In genomic region chr19:33794578-33795369, GRCh38 we compare ENCODE assay signal across 8 cellular contexts. TPM values are rescaled to one million over a fixed set of nuclear protein-coding genes. Genes with fewer than 3 reads are reported as not detected.
DNase-seq lines count a peak whose midpoint lies in the region; ATAC-seq and TF ChIP-seq lines count a peak whose summit lies in the region.

No MANE protein-coding gene starts in this region.

- H3K4me3 ChIP-seq in CD4-positive, CD25-positive, alpha-beta regulatory T cell (ENCODE audit: low read depth, low read length), result no peak overlapping the region
- H3K4me3 ChIP-seq in PC-9 (peak overlapping the region; percentile 83), epithelial cell of proximal tubule (ENCODE audit: low read depth, low read length) (peak overlapping the region; percentile 57), neural cell (ENCODE audit: low read length) (peak overlapping the region; percentile 89)

- no peak overlapping the region for H3K27ac ChIP-seq in CD4-positive, CD25-positive, alpha-beta regulatory T cell (ENCODE audit: insufficient read depth, low read length, poor library complexity, severe bottlenecking)
- H3K27ac ChIP-seq in PC-9 (peak overlapping the region; percentile 95), neural cell (ENCODE audit: low read length) (no peak overlapping the region)

- H3K4me1 Mint-ChIP-seq in CD4-positive, CD25-positive, alpha-beta regulatory T cell, result peaks cover 0 to 7% (median under 1%) of the 10 kb centered on the region in 4 donors

- H3K9me2 ChIP-seq in PC-9 (ENCODE audit: insufficient read depth) (no peaks in the 10 kb centered on the region), neural cell (ENCODE audit: insufficient read depth, low read length) (no peaks in the 10 kb centered on the region)

- H3K36me3 Mint-ChIP-seq in CD4-positive, CD25-positive, alpha-beta regulatory T cell, result no peaks in the 10 kb centered on the region

- H3K4me2 ChIP-seq in PC-9, result peak overlapping the region; percentile 84
- no peak overlapping the region for H3K4me2 ChIP-seq in neural cell (ENCODE audit: low read length)

- H2AFZ ChIP-seq in PC-9 (peak overlapping the region; percentile 87), neural cell (ENCODE audit: low read depth, low read length) (no peak overlapping the region)

- TF ChIP-seq RAD21 in neural cell (conservative IDR thresholded peaks at IDR 0.05), result no peak

- peaks cover 0 to 2% (median 0%) of the 10 kb centered on the region in 7 donors for H3K9me3 Mint-ChIP-seq in CD4-positive, CD25-positive, alpha-beta regulatory T cell

- H3K9me3 ChIP-seq in CD4-positive, CD25-positive, alpha-beta regulatory T cell (ENCODE audit: control insufficient read depth in 2 of 2, low read length in 2 of 2), result no peaks in the 10 kb centered on the region
- H3K9me3 ChIP-seq in PC-9 (ENCODE audit: insufficient read depth, low read depth) (no peaks in the 10 kb centered on the region), neural cell (ENCODE audit: low read length) (no peaks in the 10 kb centered on the region)

- peak overlapping the region; percentile 90 for H3K9ac ChIP-seq in neural cell (ENCODE audit: low read length)

- peak overlapping the region in 3 of 4 donors; percentile 43 to 90 (median 44) for H3K4me3 Mint-ChIP-seq in CD4-positive, CD25-positive, alpha-beta regulatory T cell

- no peak; the same call in 1 of the 2 replicates for TF ChIP-seq CTCF in PC-9 (conservative IDR thresholded peaks at IDR 0.05)
- no peak for TF ChIP-seq CTCF in epithelial cell of proximal tubule (conservative IDR thresholded peaks at IDR 0.05; ENCODE audit: low read depth, low read length)
- TF ChIP-seq CTCF in neural cell (IDR thresholded peaks at IDR 0.05; ENCODE audit: poor library complexity, severe bottlenecking), result no peak

- intact Hi-C loops in PC-9 (cut with micrococcal nuclease; ENCODE audit: unreplicated experiment), result loop anchor here (1.0 to 5.0 kb wide), 3 partner anchors 26 to 343 kb away; no protein-coding TSS in a partner anchor

- ATAC-seq in CD4-positive, CD25-positive, alpha-beta regulatory T cell (ENCODE audit: low read depth in 2 of 2), result no peak
- no peak for ATAC-seq in HG03439 (IDR thresholded peaks at IDR 0.05; ENCODE audit: unreplicated experiment)
- ATAC-seq in HG02840 (IDR thresholded peaks at IDR 0.05; ENCODE audit: low FRiP score, unreplicated experiment), result no peak

- TF ChIP-seq EP300 in neural cell (conservative IDR thresholded peaks at IDR 0.05; ENCODE audit: poor library complexity, severe bottlenecking), result no peak

- no peak for DNase-seq in CD4-positive, CD25-positive, alpha-beta regulatory T cell
- no peak for DNase-seq in PC-9
- no peak for DNase-seq in epithelial cell of proximal tubule (ENCODE audit: low read depth)
- DNase-seq in UCSD-AML1 (lab: John Stamatoyannopoulos, UW; ENCODE audit: unreplicated experiment), result no peak
- DNase-seq in HEK293T (ENCODE audit: extremely low spot score), result no peak

- TSS peak; percentile 80 for BruUV-seq in PC-9 (replicated peaks; lab: Mats Ljungman, UMichigan)

- no peaks in the 10 kb centered on the region for H3K79me2 ChIP-seq in PC-9 (ENCODE audit: low read depth)
- H3K79me2 ChIP-seq in neural cell (replicated peaks; ENCODE audit: insufficient read depth, low read length), result no peaks in the 10 kb centered on the region

- H3F3A ChIP-seq in PC-9 (ENCODE audit: insufficient read depth, low read depth) (peaks cover 4% of the 10 kb centered on the region; the same call in 1 of the 2 replicates), neural cell (ENCODE audit: insufficient read depth, low read length, poor library complexity, severe bottlenecking) (no peaks in the 10 kb centered on the region)

- peaks cover 13% of the 10 kb centered on the region for H3K4me1 ChIP-seq in CD4-positive, CD25-positive, alpha-beta regulatory T cell (ENCODE audit: control insufficient read depth, insufficient read depth, low read length, poor library complexity, severe bottlenecking)
- 0 out of 2 replicates have a peak, but pooled peaks cover 6% of the 10 kb centered on the region for H3K4me1 ChIP-seq in PC-9 (replicated peaks; ENCODE audit: insufficient read depth)

- no peaks in the 10 kb centered on the region for H3K36me3 ChIP-seq in CD4-positive, CD25-positive, alpha-beta regulatory T cell (ENCODE audit: control insufficient read depth, insufficient read depth, low read length)
- H3K36me3 ChIP-seq in PC-9 (ENCODE audit: low read depth), result no peaks in the 10 kb centered on the region
- H3K36me3 ChIP-seq in neural cell (ENCODE audit: insufficient read depth, low read length), result no peaks in the 10 kb centered on the region

- H4K20me1 ChIP-seq in PC-9 (ENCODE audit: insufficient read depth), result no peaks in the 10 kb centered on the region
- no peaks in the 10 kb centered on the region for H4K20me1 ChIP-seq in neural cell (ENCODE audit: insufficient read depth)

- H3K27me3 Mint-ChIP-seq in CD4-positive, CD25-positive, alpha-beta regulatory T cell, result peaks cover 40% of the 10 kb centered on the region

- POLR2A ChIA-PET in PC-9 (lab: Charles Lee; ENCODE audit: unreplicated experiment) (interaction anchor here (0.7 kb wide), 1 partner anchor 1394 kb away, joined by 4 read pairs; no protein-coding TSS in a partner anchor), HEK293T (lab: Yijun Ruan, JAX) (interaction anchor here (0.6 to 1.4 kb wide), 4 partner anchors 9 to 421 kb away, joined by 3 to 4 read pairs (median 4); partner anchors contain the start of gene CEBPG)

- no peak overlapping the region for H3K27ac Mint-ChIP-seq in CD4-positive, CD25-positive, alpha-beta regulatory T cell

- CTCF ChIA-PET in PC-9 (lab: Charles Lee) (interaction anchor here (0.7 kb wide), 2 partner anchors 16 to 145 kb away, joined by 3 to 4 read pairs; no protein-coding TSS in a partner anchor), HEK293T (lab: Yijun Ruan, JAX) (interaction anchor here (0.7 to 1.0 kb wide), 8 partner anchors 10 to 416 kb away, joined by 3 to 7 read pairs (median 3); no protein-coding TSS in a partner anchor)

- peaks cover 21% of the 10 kb centered on the region for H3K27me3 ChIP-seq in CD4-positive, CD25-positive, alpha-beta regulatory T cell (ENCODE audit: control insufficient read depth, insufficient read depth, low read length)
- H3K27me3 ChIP-seq in PC-9 (ENCODE audit: insufficient read depth, low read depth) (peaks cover 22% of the 10 kb centered on the region), neural cell (ENCODE audit: insufficient read depth, low read depth, low read length) (no peaks in the 10 kb centered on the region)

TF ChIP-seq in neural cell, 6 proteins besides CTCF, POLR2A, EP300 and RAD21 (continues in another document):
- TF ChIP-seq SMC3 (conservative IDR thresholded peaks at IDR 0.05; ENCODE audit: poor library complexity), result no peak
- TF ChIP-seq MXI1 (conservative IDR thresholded peaks at IDR 0.05; ENCODE audit: poor library complexity, severe bottlenecking), result no peak
- TF ChIP-seq POLR2AphosphoS5 (IDR thresholded peaks at IDR 0.05), result no peak

TF ChIP-seq in HEK293T, 16 proteins besides CTCF, POLR2A, EP300 and RAD21:
- no peak for TF ChIP-seq PKNOX1 (IDR thresholded peaks at IDR 0.05)
TF ChIP-seq in HEK293T: peak in this region for 0.

RNA-seq across cellular contexts. Expression of gene KCTD15, which starts 1.9 kb away (rescaled TPM):
- 1.3 TPM for total RNA-seq in CD4-positive, CD25-positive, alpha-beta regulatory T cell
- under 1 TPM in 3 of 4 donors, not detected in 1; 0.28 to 0.88 (median 0.55) TPM for polyA plus RNA-seq in CD4-positive, CD25-positive, alpha-beta regulatory T cell
- total RNA-seq in PC-9 (2021) (13.8 and 20.4 TPM in 2 replicates), epithelial cell of proximal tubule (22.4 and 41.3 TPM in 2 replicates)
- polyA plus RNA-seq in neural cell, result 67.9 and 93.6 TPM in 2 replicates
- polyA minus RNA-seq in neural cell, result 64.8 and 80.3 TPM in 2 replicates
